10 cellular contexts compared by ENCODE assay signal in genomic region chr17:65785109-65785508, GRCh38.
A peak's percentile ranks its signal among the peaks of the same experiment; 100 is the strongest.
DNase-seq lines count a peak whose midpoint lies in the region; ATAC-seq and TF ChIP-seq lines count a peak whose summit lies in the region.
"Had no signal": no experiment of that assay in that cellular context is flagged by ENCODE, and none has a peak within 500 bp of the region (broad histone marks: within the 10 kb centered on the region; RNA-seq: fewer than 3 reads in every experiment).

No MANE protein-coding gene starts in this region.

- peaks cover 10% of the 10 kb centered on the region for H3K36me3 Mint-ChIP-seq in mesothelial cell of epicardium
- H3K36me3 Mint-ChIP-seq: activated naive CD8-positive, alpha-beta T cell treated with anti-CD3 and anti-CD28 coated beads for 36 hours had no signal

- DNase-seq in AG09319 (ENCODE audit: extremely low read depth, low read depth) (peak; percentile 78), NCI-H69 (lab: John Stamatoyannopoulos, UW) (peak; percentile 9), epithelial cell of esophagus (ENCODE audit: low read depth) (peak; percentile 86), mesothelial cell of epicardium (ENCODE audit: low spot score in 2 of 2, unreplicated experiment in 2 of 2) (no peak), neuronal stem cell (ENCODE audit: low spot score) (no peak)
- DNase-seq in stimulated activated CD4-positive, alpha-beta T cell treated with anti-CD3 and anti-CD28 coated beads, Interleukin-12 subunit alpha, Interleukin-12 subunit beta, amount 100 ng/mL, for 4 hours: no peak
- DNase-seq: activated naive CD8-positive, alpha-beta T cell treated with anti-CD3 and anti-CD28 coated beads for 36 hours had no signal

- H3K4ac ChIP-seq in neuronal stem cell (ENCODE audit: low read length): no peak overlapping the region

- H2BK12ac ChIP-seq in neuronal stem cell (ENCODE audit: low read length): no peak overlapping the region

- no peak overlapping the region for H3K14ac ChIP-seq in neuronal stem cell (ENCODE audit: low read length)

- no peak overlapping the region for H3K27ac ChIP-seq in neuronal stem cell (replicated peaks; ENCODE audit: low read length)
- H3K27ac ChIP-seq: neutrophil had no signal

- no peak overlapping the region for H4K8ac ChIP-seq in neuronal stem cell (ENCODE audit: low read depth, low read length)

- H3K4me3 Mint-ChIP-seq in mesothelial cell of epicardium: no peak overlapping the region
- H3K4me3 Mint-ChIP-seq: activated naive CD8-positive, alpha-beta T cell treated with anti-CD3 and anti-CD28 coated beads for 36 hours had no signal

- H2BK120ac ChIP-seq in neuronal stem cell (ENCODE audit: low read depth, low read length): no peak overlapping the region

- no peak overlapping the region for H3K23ac ChIP-seq in neuronal stem cell (ENCODE audit: low read depth, low read length, poor library complexity)

- H3K27me3 Mint-ChIP-seq in mesothelial cell of epicardium (ENCODE audit: low read depth): no peaks in the 10 kb centered on the region
- H3K27me3 Mint-ChIP-seq: activated naive CD8-positive, alpha-beta T cell treated with anti-CD3 and anti-CD28 coated beads for 36 hours had no signal

- H3K9me3 ChIP-seq in neuronal stem cell (replicated peaks in 1 of 2; ENCODE audit: control insufficient read depth in 2 of 2, insufficient read depth in 1 of 2, low read depth in 1 of 2, low read length in 2 of 2): no peaks in the 10 kb centered on the region
- H3K9me3 ChIP-seq: neutrophil had no signal

- H2AK5ac ChIP-seq in neuronal stem cell (ENCODE audit: low read depth, low read length): no peak overlapping the region

- H3K9ac ChIP-seq in neuronal stem cell (ENCODE audit: low read depth, low read length, poor library complexity): no peak overlapping the region

- ATAC-seq in GM18867 (IDR thresholded peaks at IDR 0.05; ENCODE audit: unreplicated experiment) (no peak), GM19035 (IDR thresholded peaks at IDR 0.05; ENCODE audit: unreplicated experiment) (no peak)

- no CpG with 5 or more reads among the region's 1 CpG for WGBS in neuronal stem cell (ENCODE audit: extremely low coverage in 2 of 2, insufficient read length in 2 of 2, insufficient replicate concordance in 1 of 2), 2 donors

- peaks cover 19% of the 10 kb centered on the region for H3K9me3 Mint-ChIP-seq in mesothelial cell of epicardium

- no peaks in the 10 kb centered on the region for H3K79me1 ChIP-seq in neuronal stem cell (ENCODE audit: low read depth, low read length)

- H3K4me1 Mint-ChIP-seq in mesothelial cell of epicardium: peaks cover 25% of the 10 kb centered on the region
- H3K4me1 Mint-ChIP-seq: activated naive CD8-positive, alpha-beta T cell treated with anti-CD3 and anti-CD28 coated beads for 36 hours had no signal

- TF ChIP-seq CTCF in AG09319 (IDR thresholded peaks at IDR 0.05; ENCODE audit: low read depth, low read length) (no peak), epithelial cell of esophagus (IDR thresholded peaks at IDR 0.05; ENCODE audit: insufficient read depth, low read depth, low read length, missing control alignments) (no peak), mesothelial cell of epicardium (IDR thresholded peaks at IDR 0.05; ENCODE audit: unreplicated experiment) (no peak)

- no peaks in the 10 kb centered on the region for H3K4me1 ChIP-seq in neuronal stem cell (ENCODE audit: control insufficient read depth in 2 of 2, insufficient read depth in 1 of 2, low read depth in 1 of 2, low read length in 2 of 2)

- no peak overlapping the region for H3K4me3 ChIP-seq in epithelial cell of esophagus (ENCODE audit: low read length)
- H3K4me3 ChIP-seq in neuronal stem cell (ENCODE audit: low read length in 2 of 2): no peak overlapping the region

- H3K4me2 ChIP-seq in neuronal stem cell (ENCODE audit: insufficient read depth, low read length, poor library complexity, severe bottlenecking): no peak overlapping the region

- no peak overlapping the region for H3K18ac ChIP-seq in neuronal stem cell (ENCODE audit: low read length)

- H2BK5ac ChIP-seq in neuronal stem cell (ENCODE audit: low read length): no peak overlapping the region

- no peak overlapping the region for H2AFZ ChIP-seq in neuronal stem cell (ENCODE audit: low read length)

- H3K27me3 ChIP-seq in neuronal stem cell (ENCODE audit: control insufficient read depth in 3 of 3, insufficient read depth in 3 of 3, low read depth in 1 of 3, low read length in 3 of 3): no peaks in the 10 kb centered on the region
- H3K27me3 ChIP-seq: neutrophil had no signal

- peak overlapping the region; percentile 65 for H3K27ac Mint-ChIP-seq in mesothelial cell of epicardium
- H3K27ac Mint-ChIP-seq: activated naive CD8-positive, alpha-beta T cell treated with anti-CD3 and anti-CD28 coated beads for 36 hours had no signal

- H2BK15ac ChIP-seq in neuronal stem cell (ENCODE audit: low read length): no peak overlapping the region

- H4K91ac ChIP-seq in neuronal stem cell (ENCODE audit: low read depth, low read length, poor library complexity): no peak overlapping the region

- H3K36me3 ChIP-seq in neuronal stem cell (replicated peaks in 1 of 2; ENCODE audit: control insufficient read depth in 2 of 2, insufficient read depth in 2 of 2, low read length in 2 of 2): no peaks in the 10 kb centered on the region
- H3K36me3 ChIP-seq: neutrophil had no signal

Comparison
In these comparisons a context has a peak if more than half of its experiments do, and no peak if none do; other contexts are left out.
1. DNase-seq: peak in AG09319 (single experiment), NCI-H69 (single experiment) and epithelial cell of esophagus (single experiment); none in mesothelial cell of epicardium (0 of 2), stimulated activated CD4-positive, alpha-beta T cell treated with anti-CD3 and anti-CD28 coated beads, Interleukin-12 subunit alpha, Interleukin-12 subunit beta, amount 100 ng/mL, for 4 hours (single experiment) and neuronal stem cell (single experiment).